10 cellular contexts compared by ENCODE assay signal in genomic region chr11:77410076-77410827, GRCh38.
DNase-seq lines count a peak whose midpoint lies in the region; ATAC-seq and TF ChIP-seq lines count a peak whose summit lies in the region.
"Had no signal": no experiment of that assay in that cellular context is flagged by ENCODE, and none has a peak within 500 bp of the region (broad histone marks: within the 10 kb centered on the region; RNA-seq: fewer than 3 reads in every experiment).

No MANE protein-coding gene starts in this region.

- DNase-seq in activated CD4-positive, alpha-beta T cell treated with anti-CD3 and anti-CD28 coated beads, Interleukin-2, amount 10 ng/mL, durations not matched to agents 24 days and 14 days = no peak
- no peak for DNase-seq in activated CD4-positive, alpha-beta T cell treated with anti-CD3 and anti-CD28 coated beads for 4 hours
- DNase-seq in NT2/D1 (ENCODE audit: low read depth, low spot score) (no peak), fibroblast of lung (ENCODE audit: low read depth in 2 of 2) (no peak), MV-4-11 (lab: John Stamatoyannopoulos, UW) (no peak)
- DNase-seq in stimulated activated effector memory CD8-positive, alpha-beta T cell treated with anti-CD3 and anti-CD28 coated beads, Interleukin-12 subunit alpha, Interleukin-12 subunit beta, amount 100 ng/mL, for 72 hours (ENCODE audit: low spot score in 2 of 2) = no peak
- DNase-seq: activated CD8-positive, alpha-beta memory T cell treated with anti-CD3 and anti-CD28 coated beads, Interleukin-2, amount 50 U/mL, for 48 hours; NCI-H524 treated with DMSO at 0.1 percent for 48 hours had no signal

- H3K36me3 Mint-ChIP-seq in activated CD4-positive, alpha-beta T cell treated with anti-CD3 and anti-CD28 coated beads, Interleukin-2, amount 10 ng/mL, durations not matched to agents 24 days and 14 days (ENCODE audit: low read depth) = peaks cover 11% of the 10 kb centered on the region
- no peaks in the 10 kb centered on the region for H3K36me3 Mint-ChIP-seq in stimulated activated effector memory CD8-positive, alpha-beta T cell treated with anti-CD3 and anti-CD28 coated beads, Interleukin-12 subunit alpha, Interleukin-12 subunit beta, amount 100 ng/mL, for 72 hours

- H3K4me1 ChIP-seq in NT2/D1 (ENCODE audit: insufficient read depth, insufficient read length) = no peaks in the 10 kb centered on the region
- H3K4me1 ChIP-seq in fibroblast of lung (ENCODE audit: control insufficient read depth, extremely low read depth, insufficient read depth, low read length) = peaks cover 7% of the 10 kb centered on the region

- no peaks in the 10 kb centered on the region for H4K20me1 ChIP-seq in fibroblast of lung (ENCODE audit: control insufficient read depth, extremely low read depth, insufficient read depth, low read length)

- peak overlapping the region; percentile 92 for H3K4me3 Mint-ChIP-seq in activated CD4-positive, alpha-beta T cell treated with anti-CD3 and anti-CD28 coated beads, Interleukin-2, amount 10 ng/mL, durations not matched to agents 24 days and 14 days
- H3K4me3 Mint-ChIP-seq in stimulated activated effector memory CD8-positive, alpha-beta T cell treated with anti-CD3 and anti-CD28 coated beads, Interleukin-12 subunit alpha, Interleukin-12 subunit beta, amount 100 ng/mL, for 72 hours = peak overlapping the region; percentile 81

- no peak for ATAC-seq in stimulated activated effector memory CD8-positive, alpha-beta T cell treated with anti-CD3 and anti-CD28 coated beads, Interleukin-12 subunit alpha, Interleukin-12 subunit beta, amount 100 ng/mL, for 72 hours
- ATAC-seq in HG03095 (IDR thresholded peaks at IDR 0.05; ENCODE audit: unreplicated experiment) (no peak), GM18511 (IDR thresholded peaks at IDR 0.05; ENCODE audit: unreplicated experiment) (no peak)

- H3K4me3 ChIP-seq in NT2/D1 (ENCODE audit: insufficient read length, low read depth) = peak overlapping the region; percentile 61
- peak overlapping the region in 3 of 4 experiments; percentile 71 to 83 (median 72) for H3K4me3 ChIP-seq in fibroblast of lung (replicated peaks in 1 of 4; ENCODE audit: control extremely low read depth in 1 of 4, insufficient read depth in 1 of 4, low read depth in 3 of 4, low read length in 4 of 4)

- intact Hi-C loops in activated CD4-positive, alpha-beta T cell treated with anti-CD3 and anti-CD28 coated beads, Interleukin-2, amount 10 ng/mL, durations not matched to agents 24 days and 14 days (cut with micrococcal nuclease) = loop anchor here (5.0 kb wide), 1 partner anchor 62 kb away; the partner anchor contains the start of gene PAK1

- H3K27me3 ChIP-seq in NT2/D1 (ENCODE audit: insufficient read depth, insufficient read length) (no peaks in the 10 kb centered on the region), fibroblast of lung (ENCODE audit: control insufficient read depth, insufficient read depth, low read length) (no peaks in the 10 kb centered on the region)

- no peaks in the 10 kb centered on the region for H3K9me3 Mint-ChIP-seq in activated CD4-positive, alpha-beta T cell treated with anti-CD3 and anti-CD28 coated beads, Interleukin-2, amount 10 ng/mL, durations not matched to agents 24 days and 14 days
- no peaks in the 10 kb centered on the region for H3K9me3 Mint-ChIP-seq in stimulated activated effector memory CD8-positive, alpha-beta T cell treated with anti-CD3 and anti-CD28 coated beads, Interleukin-12 subunit alpha, Interleukin-12 subunit beta, amount 100 ng/mL, for 72 hours

- H3K27me3 Mint-ChIP-seq in activated CD4-positive, alpha-beta T cell treated with anti-CD3 and anti-CD28 coated beads, Interleukin-2, amount 10 ng/mL, durations not matched to agents 24 days and 14 days = no peaks in the 10 kb centered on the region

- H3K4me1 Mint-ChIP-seq in activated CD4-positive, alpha-beta T cell treated with anti-CD3 and anti-CD28 coated beads, Interleukin-2, amount 10 ng/mL, durations not matched to agents 24 days and 14 days = peaks cover 41% of the 10 kb centered on the region
- peaks cover 34% of the 10 kb centered on the region for H3K4me1 Mint-ChIP-seq in stimulated activated effector memory CD8-positive, alpha-beta T cell treated with anti-CD3 and anti-CD28 coated beads, Interleukin-12 subunit alpha, Interleukin-12 subunit beta, amount 100 ng/mL, for 72 hours

- peak overlapping the region; percentile 84 for H3K4me2 ChIP-seq in fibroblast of lung (ENCODE audit: extremely low read depth, insufficient read depth, low read length)

- H3K79me2 ChIP-seq in fibroblast of lung (ENCODE audit: control insufficient read depth, insufficient read depth, low read length) = peaks cover 21% of the 10 kb centered on the region

- H3K9ac ChIP-seq in NT2/D1 (ENCODE audit: insufficient read length, low read depth) (peak overlapping the region; percentile 88), fibroblast of lung (ENCODE audit: insufficient read depth, low read length) (no peak overlapping the region)

- no peak overlapping the region for H2AFZ ChIP-seq in fibroblast of lung (ENCODE audit: low read length)

- no peak for TF ChIP-seq CTCF in fibroblast of lung (conservative IDR thresholded peaks at IDR 0.05 in 1 of 2, IDR thresholded peaks at IDR 0.05 in 1 of 2; ENCODE audit: low read depth in 1 of 2, low read length in 2 of 2)

- H3K9me3 ChIP-seq in NT2/D1 (ENCODE audit: insufficient read depth, low read length) = no peaks in the 10 kb centered on the region
- no peaks in the 10 kb centered on the region for H3K9me3 ChIP-seq in fibroblast of lung (ENCODE audit: control insufficient read depth, insufficient read depth, low read depth, low read length)

- no peaks in the 10 kb centered on the region for H3K36me3 ChIP-seq in NT2/D1 (ENCODE audit: insufficient read depth, insufficient read length, low read length)
- H3K36me3 ChIP-seq in fibroblast of lung (ENCODE audit: control insufficient read depth, insufficient read depth, low read length) = no peaks in the 10 kb centered on the region

- H3K27ac Mint-ChIP-seq in activated CD4-positive, alpha-beta T cell treated with anti-CD3 and anti-CD28 coated beads, Interleukin-2, amount 10 ng/mL, durations not matched to agents 24 days and 14 days = peak overlapping the region; percentile 29
- H3K27ac Mint-ChIP-seq in stimulated activated effector memory CD8-positive, alpha-beta T cell treated with anti-CD3 and anti-CD28 coated beads, Interleukin-12 subunit alpha, Interleukin-12 subunit beta, amount 100 ng/mL, for 72 hours = peak overlapping the region; percentile 13

- H3K27ac ChIP-seq in fibroblast of lung (ENCODE audit: insufficient read depth, low read length) = no peak overlapping the region
